Comparison of ENCODE assay signal across 15 cellular contexts in the genomic region with DNA sequence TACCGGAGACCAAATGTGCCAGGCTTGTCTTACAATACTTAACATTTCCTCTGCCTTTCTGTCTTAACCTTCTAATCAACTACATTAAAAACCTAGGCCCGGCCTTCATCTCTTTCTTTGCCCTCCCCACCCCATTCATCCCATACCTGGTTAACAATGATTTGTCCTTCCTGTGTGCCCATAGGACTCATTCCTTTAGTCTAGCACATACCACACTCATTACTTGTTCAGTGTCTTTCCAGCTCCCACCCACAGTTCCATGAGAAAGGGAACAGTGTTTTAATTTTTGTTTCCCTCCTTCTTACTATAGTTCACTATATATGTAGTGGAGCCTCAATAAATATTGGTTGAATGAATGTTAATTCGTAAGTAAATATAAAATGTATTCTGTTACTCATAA. TPM values are rescaled to one million over a fixed set of nuclear protein-coding genes. Genes with fewer than 3 reads are reported as not detected.
DNase-seq lines count a peak whose midpoint lies in the region; ATAC-seq and TF ChIP-seq lines count a peak whose summit lies in the region.
"Had no signal": no experiment of that assay in that cellular context is flagged by ENCODE, and none has a peak within 500 bp of the region (broad histone marks: within the 10 kb centered on the region; RNA-seq: fewer than 3 reads in every experiment).

No MANE protein-coding gene starts in this region.

- 94% methylated on average over 3 of the region's 3 CpGs for WGBS in smooth muscle cell (ENCODE audit: low lambda C conversion rate)

- H3K4me3 Mint-ChIP-seq in activated CD4-positive, alpha-beta T cell treated with anti-CD3 and anti-CD28 coated beads, Interleukin-2, amount 10 ng/mL, durations not matched to agents 24 days and 14 days: peak overlapping the region; percentile 37

- no peak overlapping the region for H3K27ac Mint-ChIP-seq in activated CD4-positive, alpha-beta T cell treated with anti-CD3 and anti-CD28 coated beads, Interleukin-2, amount 10 ng/mL, durations not matched to agents 24 days and 14 days

- TF ChIP-seq CTCF in RWPE2 (IDR thresholded peaks at IDR 0.05; ENCODE audit: poor library complexity, severe bottlenecking) (no peak), fibroblast of lung (conservative IDR thresholded peaks at IDR 0.05 in 1 of 2, IDR thresholded peaks at IDR 0.05 in 1 of 2; ENCODE audit: low read depth in 1 of 2, low read length in 2 of 2) (no peak), smooth muscle cell (IDR thresholded peaks at IDR 0.05; ENCODE audit: borderline replicate concordance, insufficient read depth, poor library complexity, severe bottlenecking) (no peak)

- no peaks in the 10 kb centered on the region for H3K9me3 ChIP-seq in RWPE2 (ENCODE audit: severe bottlenecking)
- no peaks in the 10 kb centered on the region for H3K9me3 ChIP-seq in fibroblast of lung (ENCODE audit: control insufficient read depth, insufficient read depth, low read depth, low read length)
- no peaks in the 10 kb centered on the region for H3K9me3 ChIP-seq in smooth muscle cell (replicated peaks; ENCODE audit: low read depth)
- H3K9me3 ChIP-seq: upper lobe of left lung had no signal

- no peak for DNase-seq in activated CD4-positive, alpha-beta T cell treated with anti-CD3 and anti-CD28 coated beads, Interleukin-2, amount 10 ng/mL, durations not matched to agents 24 days and 14 days
- no peak for DNase-seq in activated CD4-positive, alpha-beta T cell treated with anti-CD3 and anti-CD28 coated beads for 1 hour
- no peak for DNase-seq in RWPE2 (ENCODE audit: low spot score)
- peak in 1 of 2 donors; percentile 20 for DNase-seq in fibroblast of lung (ENCODE audit: low read depth in 2 of 2)
- DNase-seq in smooth muscle cell (lab: John Stamatoyannopoulos, UW; ENCODE audit: unreplicated experiment): no peak
- no peak for DNase-seq in SHP77 treated with DMSO at 0.1 percent for 48 hours (lab: John Stamatoyannopoulos, UW)
- no peak for DNase-seq in NCI-H1417 treated with DMSO at 0.1 percent for 48 hours (lab: John Stamatoyannopoulos, UW)
- no peak for DNase-seq in Right ventricle myocardium inferior (ENCODE audit: missing footprints)
- DNase-seq: activated CD4-positive, alpha-beta T cell treated with anti-CD3 and anti-CD28 coated beads, Interleukin-2, amount 50 U/mL, for 1 hour; dorsolateral prefrontal cortex; foreskin melanocyte; NCI-H1694 treated with DMSO at 0.1 percent for 48 hours; upper lobe of left lung had no signal

- H3K4me2 ChIP-seq in fibroblast of lung (ENCODE audit: extremely low read depth, insufficient read depth, low read length) (peak overlapping the region; percentile 26), smooth muscle cell (peak overlapping the region; percentile 41)

- H3K36me3 ChIP-seq in RWPE2 (ENCODE audit: low read depth) (peaks cover 49% of the 10 kb centered on the region), fibroblast of lung (ENCODE audit: control insufficient read depth, insufficient read depth, low read length) (no peaks in the 10 kb centered on the region), smooth muscle cell (ENCODE audit: low read depth) (no peaks in the 10 kb centered on the region)

- H3K27me3 ChIP-seq in RWPE2 (ENCODE audit: insufficient read depth, poor library complexity, severe bottlenecking) (no peaks in the 10 kb centered on the region), fibroblast of lung (ENCODE audit: control insufficient read depth, insufficient read depth, low read length) (no peaks in the 10 kb centered on the region), smooth muscle cell (ENCODE audit: low read depth) (no peaks in the 10 kb centered on the region)
- H3K27me3 ChIP-seq: dorsolateral prefrontal cortex, upper lobe of left lung had no signal

- ATAC-seq in RWPE2 (ENCODE audit: low read depth): peak; percentile 41; the same call in 1 of the 3 replicates
- ATAC-seq in Right ventricle myocardium inferior: no peak
- ATAC-seq: K562 had no signal

- no peak overlapping the region for H3K9ac ChIP-seq in fibroblast of lung (ENCODE audit: insufficient read depth, low read length)
- no peak overlapping the region for H3K9ac ChIP-seq in smooth muscle cell (ENCODE audit: low read depth)

- H3K4me3 ChIP-seq in RWPE2 (ENCODE audit: severe bottlenecking) (no peak overlapping the region), fibroblast of lung (replicated peaks in 1 of 4; ENCODE audit: control extremely low read depth in 1 of 4, insufficient read depth in 1 of 4, low read depth in 3 of 4, low read length in 4 of 4) (no peak overlapping the region), smooth muscle cell (no peak overlapping the region)
- H3K4me3 ChIP-seq: K562, upper lobe of left lung had no signal

- H4K20me1 ChIP-seq in fibroblast of lung (ENCODE audit: control insufficient read depth, extremely low read depth, insufficient read depth, low read length) (no peaks in the 10 kb centered on the region), smooth muscle cell (ENCODE audit: low read depth) (no peaks in the 10 kb centered on the region)

- H3K27ac ChIP-seq in RWPE2 (ENCODE audit: poor library complexity, severe bottlenecking) (peak overlapping the region; percentile 32), fibroblast of lung (ENCODE audit: insufficient read depth, low read length) (no peak overlapping the region), smooth muscle cell (ENCODE audit: low read depth) (no peak overlapping the region)

- peaks cover 32% of the 10 kb centered on the region for H3K36me3 Mint-ChIP-seq in activated CD4-positive, alpha-beta T cell treated with anti-CD3 and anti-CD28 coated beads, Interleukin-2, amount 10 ng/mL, durations not matched to agents 24 days and 14 days (ENCODE audit: low read depth)

- H3F3A ChIP-seq in smooth muscle cell (ENCODE audit: low read depth): peaks cover 3% of the 10 kb centered on the region

- no peaks in the 10 kb centered on the region for H3K9me3 Mint-ChIP-seq in activated CD4-positive, alpha-beta T cell treated with anti-CD3 and anti-CD28 coated beads, Interleukin-2, amount 10 ng/mL, durations not matched to agents 24 days and 14 days

- H3K4me1 ChIP-seq in RWPE2 (ENCODE audit: insufficient read depth, poor library complexity, severe bottlenecking) (peaks cover 18% of the 10 kb centered on the region), fibroblast of lung (ENCODE audit: control insufficient read depth, extremely low read depth, insufficient read depth, low read length) (no peaks in the 10 kb centered on the region), smooth muscle cell (ENCODE audit: low read depth) (peaks cover 9% of the 10 kb centered on the region)

- H2AFZ ChIP-seq in fibroblast of lung (ENCODE audit: low read length): no peak overlapping the region
- no peak overlapping the region for H2AFZ ChIP-seq in smooth muscle cell (ENCODE audit: low read depth)

- H3K4me1 Mint-ChIP-seq in activated CD4-positive, alpha-beta T cell treated with anti-CD3 and anti-CD28 coated beads, Interleukin-2, amount 10 ng/mL, durations not matched to agents 24 days and 14 days: peaks cover 27% of the 10 kb centered on the region

- no peaks in the 10 kb centered on the region for H3K27me3 Mint-ChIP-seq in activated CD4-positive, alpha-beta T cell treated with anti-CD3 and anti-CD28 coated beads, Interleukin-2, amount 10 ng/mL, durations not matched to agents 24 days and 14 days

- H3K79me2 ChIP-seq in fibroblast of lung (ENCODE audit: control insufficient read depth, insufficient read depth, low read length): peaks cover 6% of the 10 kb centered on the region
- H3K79me2 ChIP-seq in smooth muscle cell (ENCODE audit: low read depth): peaks cover 26% of the 10 kb centered on the region

- intact Hi-C loops in activated CD4-positive, alpha-beta T cell treated with anti-CD3 and anti-CD28 coated beads, Interleukin-2, amount 10 ng/mL, durations not matched to agents 24 days and 14 days (cut with micrococcal nuclease): no loop called here
- intact Hi-C loops in Right ventricle myocardium inferior (cut with DNase I): no loop called here

RNA-seq across cellular contexts. Expression of a gene that starts 2.4 kb away (rescaled TPM):
- 15.6 and 15.7 TPM in 2 replicates for total RNA-seq in activated CD4-positive, alpha-beta T cell treated with anti-CD3 and anti-CD28 coated beads, Interleukin-2, amount 10 ng/mL, durations not matched to agents 24 days and 14 days
- total RNA-seq in fibroblast of lung: 37.8 and 38.0 TPM in 2 replicates
- polyA plus RNA-seq in fibroblast of lung: 25.3 and 30.0 TPM in 2 replicates
- polyA plus RNA-seq in fibroblast of lung (2012): 20.2 and 20.8 TPM in 2 replicates
- 2.1 and 5.3 TPM in 2 replicates for polyA minus RNA-seq in fibroblast of lung (ENCODE audit: low replicate concordance)
- total RNA-seq in smooth muscle cell: 28.3 and 33.5 TPM in 2 replicates
- polyA plus RNA-seq in smooth muscle cell: 17.9 and 18.2 TPM in 2 replicates
- 17.6 TPM for total RNA-seq in Right ventricle myocardium inferior

RNA-seq across cellular contexts. Expression of a gene that starts 32.7 kb away (rescaled TPM):
- 36.0 and 41.6 TPM in 2 replicates for total RNA-seq in activated CD4-positive, alpha-beta T cell treated with anti-CD3 and anti-CD28 coated beads, Interleukin-2, amount 10 ng/mL, durations not matched to agents 24 days and 14 days
- total RNA-seq in fibroblast of lung (56.0 and 61.8 TPM in 2 replicates), smooth muscle cell (54.7 and 58.8 TPM in 2 replicates), Right ventricle myocardium inferior (29.3 TPM)
- polyA plus RNA-seq in fibroblast of lung (33.0 and 48.5 TPM in 2 replicates), smooth muscle cell (19.0 and 25.2 TPM in 2 replicates)
- polyA plus RNA-seq in fibroblast of lung (2012): 25.7 and 34.9 TPM in 2 replicates
- polyA minus RNA-seq in fibroblast of lung (ENCODE audit: low replicate concordance): 12.2 and 15.1 TPM in 2 replicates

RNA-seq across cellular contexts. Expression of a gene that starts 46.0 kb away (rescaled TPM):
- total RNA-seq in activated CD4-positive, alpha-beta T cell treated with anti-CD3 and anti-CD28 coated beads, Interleukin-2, amount 10 ng/mL, durations not matched to agents 24 days and 14 days: not detected in 2 replicates
- total RNA-seq in fibroblast of lung: not detected in 2 replicates
- not detected in 2 replicates for polyA plus RNA-seq in fibroblast of lung
- not detected in 2 replicates for polyA plus RNA-seq in fibroblast of lung (2012)
- polyA minus RNA-seq in fibroblast of lung (ENCODE audit: low replicate concordance): not detected in 2 replicates
- not detected in 2 replicates for total RNA-seq in smooth muscle cell
- not detected in 2 replicates for polyA plus RNA-seq in smooth muscle cell
- not detected for total RNA-seq in Right ventricle myocardium inferior
- total RNA-seq: dorsolateral prefrontal cortex, K562, kidney epithelial cell, upper lobe of left lung had no signal
- polyA plus RNA-seq: K562 had no signal
